ENCODE assay signal across 21 cellular contexts in the genomic region with DNA sequence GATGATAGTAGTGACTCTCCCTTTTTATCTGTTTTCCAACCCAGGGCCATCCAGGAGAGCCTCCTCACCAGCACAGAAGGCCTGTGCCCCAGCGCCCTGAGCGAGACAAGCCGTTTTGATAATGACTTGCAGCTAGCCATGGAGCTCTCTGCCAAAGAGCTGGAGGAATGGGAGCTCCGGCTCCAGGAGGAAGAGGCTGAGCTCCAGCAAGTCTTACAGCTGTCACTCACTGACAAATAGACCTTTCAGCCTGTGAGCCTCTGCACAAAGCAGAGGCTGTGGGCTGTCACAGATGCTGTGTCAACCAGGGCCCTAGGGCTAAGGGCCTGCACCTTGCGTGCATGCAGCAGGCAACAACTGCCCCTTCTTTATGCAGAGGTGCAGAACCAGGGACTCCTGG. TPM values are rescaled to one million over a fixed set of nuclear protein-coding genes. Genes with fewer than 3 reads are reported as not detected.
DNase-seq lines count a peak whose midpoint lies in the region; ATAC-seq and TF ChIP-seq lines count a peak whose summit lies in the region.
"Had no signal": no experiment of that assay in that cellular context is flagged by ENCODE, and none has a peak within 500 bp of the region (broad histone marks: within the 10 kb centered on the region; RNA-seq: fewer than 3 reads in every experiment).

No MANE protein-coding gene starts in this region.

- H3K9me3 ChIP-seq in stomach: no peaks in the 10 kb centered on the region
- H3K9me3 ChIP-seq: esophagus muscularis mucosa, heart right ventricle, tibial artery had no signal

- H3K9me3 Mint-ChIP-seq in activated CD8-positive, alpha-beta memory T cell treated with anti-CD3 and anti-CD28 coated beads, Interleukin-2, amount 10 ng/mL, durations not matched to agents 7 days and 5 days (ENCODE audit: low read depth): no peaks in the 10 kb centered on the region
- H3K9me3 Mint-ChIP-seq: activated naive CD8-positive, alpha-beta T cell treated with anti-CD3 and anti-CD28 coated beads, Interleukin-2, amount 10 ng/mL, durations not matched to agents 7 days and 5 days; CD4-positive, CD25-positive, alpha-beta regulatory T cell; memory B cell; naive thymus-derived CD4-positive, alpha-beta T cell had no signal

- H3K4me3 Mint-ChIP-seq in activated CD8-positive, alpha-beta memory T cell treated with anti-CD3 and anti-CD28 coated beads, Interleukin-2, amount 10 ng/mL, durations not matched to agents 7 days and 5 days: no peak overlapping the region
- H3K4me3 Mint-ChIP-seq: activated naive CD8-positive, alpha-beta T cell treated with anti-CD3 and anti-CD28 coated beads, Interleukin-2, amount 10 ng/mL, durations not matched to agents 7 days and 5 days; CD4-positive, CD25-positive, alpha-beta regulatory T cell; memory B cell; naive thymus-derived CD4-positive, alpha-beta T cell had no signal

- WGBS in stomach, 5 donors: 75 to 90% (median 81%) methylated on average over 4 to 5 of the region's 5 CpGs

- H3K4me1 Mint-ChIP-seq in activated CD8-positive, alpha-beta memory T cell treated with anti-CD3 and anti-CD28 coated beads, Interleukin-2, amount 10 ng/mL, durations not matched to agents 7 days and 5 days: peaks cover 44% of the 10 kb centered on the region

- H3K27ac ChIP-seq in angular gyrus (ENCODE audit: low read depth, low read length) (peak overlapping the region; percentile 57), stomach (peak overlapping the region in 3 of 5 donors; percentile 77 to 87 (median 85))
- H3K27ac ChIP-seq: brain microvascular endothelial cell, tibial artery had no signal

- intact Hi-C loops in stomach (cut with DNase I; ENCODE audit: low total_unique reads): no loop called here

- ATAC-seq in activated CD8-positive, alpha-beta memory T cell treated with anti-CD3 and anti-CD28 coated beads, Interleukin-2, amount 10 ng/mL, durations not matched to agents 7 days and 5 days: no peak
- ATAC-seq in HG03108 (IDR thresholded peaks at IDR 0.05; ENCODE audit: unreplicated experiment) (no peak), GM21737 (IDR thresholded peaks at IDR 0.05; ENCODE audit: unreplicated experiment) (no peak)
- ATAC-seq: naive thymus-derived CD4-positive, alpha-beta T cell had no signal

- peaks cover 16 to 41% (median 28%) of the 10 kb centered on the region in 4 donors for H3K4me1 ChIP-seq in stomach

- CTCF ChIA-PET in activated CD8-positive, alpha-beta memory T cell treated with anti-CD3 and anti-CD28 coated beads, Interleukin-2, amount 10 ng/mL, durations not matched to agents 7 days and 5 days (lab: Charles Lee): no interaction called here

- TF ChIP-seq POLR2A in stomach (IDR thresholded peaks at IDR 0.05): no peak

- H3K4me3 ChIP-seq in stomach: no peak overlapping the region
- H3K4me3 ChIP-seq: esophagus muscularis mucosa, heart right ventricle, tibial artery had no signal

- peaks cover 18 to 73% (median 72%) of the 10 kb centered on the region in 4 donors for H3K36me3 ChIP-seq in stomach

- no peak for TF ChIP-seq CTCF in stomach (IDR thresholded peaks at IDR 0.05)

- H3K27ac Mint-ChIP-seq in activated CD8-positive, alpha-beta memory T cell treated with anti-CD3 and anti-CD28 coated beads, Interleukin-2, amount 10 ng/mL, durations not matched to agents 7 days and 5 days: peak overlapping the region; percentile 40

- H3K27me3 Mint-ChIP-seq in activated CD8-positive, alpha-beta memory T cell treated with anti-CD3 and anti-CD28 coated beads, Interleukin-2, amount 10 ng/mL, durations not matched to agents 7 days and 5 days: no peaks in the 10 kb centered on the region
- H3K27me3 Mint-ChIP-seq: activated naive CD8-positive, alpha-beta T cell treated with anti-CD3 and anti-CD28 coated beads, Interleukin-2, amount 10 ng/mL, durations not matched to agents 7 days and 5 days; CD4-positive, CD25-positive, alpha-beta regulatory T cell; memory B cell; naive thymus-derived CD4-positive, alpha-beta T cell had no signal

- no peak for TF ChIP-seq EP300 in stomach (IDR thresholded peaks at IDR 0.05)

- no peak for DNase-seq in activated CD8-positive, alpha-beta memory T cell treated with anti-CD3 and anti-CD28 coated beads, Interleukin-2, amount 10 ng/mL, durations not matched to agents 7 days and 5 days
- DNase-seq in activated CD8-positive, alpha-beta memory T cell treated with anti-CD3 and anti-CD28 coated beads for 24 hours: no peak
- DNase-seq in hippocampal formation (lab: John Stamatoyannopoulos, UW) (peak; percentile 32 to 48), stomach (no peak)
- DNase-seq in stimulated activated CD4-positive, alpha-beta T cell treated with anti-CD3 and anti-CD28 coated beads, Interleukin-12 subunit alpha, Interleukin-12 subunit beta, amount 100 ng/mL, for 4 hours: no peak
- DNase-seq: activated naive CD8-positive, alpha-beta T cell treated with anti-CD3 and anti-CD28 coated beads, Interleukin-2, amount 10 ng/mL, durations not matched to agents 7 days and 5 days; activated T-cell treated with anti-CD3 and anti-CD28 coated beads, Interleukin-2, amount 50 U/mL, for 1 hour; brain microvascular endothelial cell; DMS53; effector CD4-positive, alpha-beta T cell; heart right ventricle; naive thymus-derived CD4-positive, alpha-beta T cell; NCI-H1930; NCI-H446 treated with DMSO at 0.1 percent for 48 hours; tibial artery had no signal

- H3K36me3 Mint-ChIP-seq in activated CD8-positive, alpha-beta memory T cell treated with anti-CD3 and anti-CD28 coated beads, Interleukin-2, amount 10 ng/mL, durations not matched to agents 7 days and 5 days: peaks cover 60% of the 10 kb centered on the region

- no peaks in the 10 kb centered on the region for H3K27me3 ChIP-seq in stomach
- H3K27me3 ChIP-seq: brain microvascular endothelial cell, esophagus muscularis mucosa, heart right ventricle, tibial artery had no signal

RNA-seq across cellular contexts. Expression of a gene that starts 11.0 kb away (rescaled TPM):
- total RNA-seq in activated CD8-positive, alpha-beta memory T cell treated with anti-CD3 and anti-CD28 coated beads, Interleukin-2, amount 10 ng/mL, durations not matched to agents 7 days and 5 days: 10 to 100 TPM; 14.8 to 17.3 TPM
- total RNA-seq in stomach: 10 to 100 TPM in 4 of 5 donors, 1 to 10 TPM in 1; 7.0 to 44.2 (median 13.8) TPM
- 10 to 100 TPM in 1 of 3 donors, 1 to 10 TPM in 2; 7.8 to 11.5 (median 9.8) TPM for polyA plus RNA-seq in stomach

RNA-seq across cellular contexts. Expression of a gene that starts 38.1 kb away (rescaled TPM):
- total RNA-seq in activated CD8-positive, alpha-beta memory T cell treated with anti-CD3 and anti-CD28 coated beads, Interleukin-2, amount 10 ng/mL, durations not matched to agents 7 days and 5 days: 10 to 100 TPM; 68.6 to 78.2 TPM
- total RNA-seq in stomach: 100 to 1,000 TPM in 1 of 5 donors, 10 to 100 TPM in 4; 17.7 to 150 (median 56.6) TPM
- 10 to 100 TPM; 13.0 to 15.6 (median 13.6) TPM for polyA plus RNA-seq in stomach

RNA-seq across cellular contexts. Expression of a gene that starts 41.1 kb away (rescaled TPM):
- total RNA-seq in activated CD8-positive, alpha-beta memory T cell treated with anti-CD3 and anti-CD28 coated beads, Interleukin-2, amount 10 ng/mL, durations not matched to agents 7 days and 5 days: 10 to 100 TPM; 90.6 to 92.3 TPM
- total RNA-seq in stomach: 10 to 100 TPM; 25.8 to 98.6 (median 61.0) TPM
- polyA plus RNA-seq in stomach: 10 to 100 TPM in 1 of 3 donors, 1 to 10 TPM in 2; 6.4 to 10.6 (median 7.2) TPM

Comparison
In these comparisons a context has a peak if more than half of its experiments do, and no peak if none do; other contexts are left out.
1. DNase-seq: peak in hippocampal formation (2 of 2); none in activated CD8-positive, alpha-beta memory T cell treated with anti-CD3 and anti-CD28 coated beads, Interleukin-2, amount 10 ng/mL, durations not matched to agents 7 days and 5 days (single experiment), activated CD8-positive, alpha-beta memory T cell treated with anti-CD3 and anti-CD28 coated beads for 24 hours (single experiment), stomach (single experiment) and stimulated activated CD4-positive, alpha-beta T cell treated with anti-CD3 and anti-CD28 coated beads, Interleukin-12 subunit alpha, Interleukin-12 subunit beta, amount 100 ng/mL, for 4 hours (single experiment).